ENCODE assay signal across 1 cellular context in genomic region chr5:87010736-87011135, GRCh38.
TF ChIP-seq lines count a peak whose summit lies in the region.

No MANE protein-coding gene starts in this region.

TF ChIP-seq in HepG2, 621 proteins besides CTCF, POLR2A, EP300 and RAD21 (continued from another document):
- no peak for TF ChIP-seq ARID4A (CRISPR knock-in tag; IDR thresholded peaks at IDR 0.05; ENCODE audit: borderline replicate concordance)
- no peak for TF ChIP-seq ATF1 (CRISPR knock-in tag; IDR thresholded peaks at IDR 0.05)
- no peak for TF ChIP-seq ZNF333 (CRISPR knock-in tag; IDR thresholded peaks at IDR 0.05; ENCODE audit: borderline replicate concordance)
- no peak for TF ChIP-seq MTA3 (CRISPR knock-in tag; IDR thresholded peaks at IDR 0.05)
- no peak for TF ChIP-seq KDM1A (CRISPR knock-in tag; IDR thresholded peaks at IDR 0.05)
- no peak for TF ChIP-seq ZNF639 (CRISPR knock-in tag; conservative IDR thresholded peaks at IDR 0.05)
- no peak for TF ChIP-seq FOSL2 (CRISPR knock-in tag; IDR thresholded peaks at IDR 0.05)
- no peak for TF ChIP-seq KIAA2018 (CRISPR knock-in tag; IDR thresholded peaks at IDR 0.05; ENCODE audit: borderline replicate concordance)
- no peak for TF ChIP-seq PHF8 (CRISPR knock-in tag; IDR thresholded peaks at IDR 0.05)
- no peak for TF ChIP-seq ZMYM3 (CRISPR knock-in tag; IDR thresholded peaks at IDR 0.05)
- no peak for TF ChIP-seq ZNF430 (CRISPR knock-in tag; IDR thresholded peaks at IDR 0.05)
- TF ChIP-seq ATF7-NPFF (CRISPR knock-in tag; IDR thresholded peaks at IDR 0.05; ENCODE audit: low read depth): no peak
- TF ChIP-seq CHCHD3 (CRISPR knock-in tag; IDR thresholded peaks at IDR 0.05): no peak
TF ChIP-seq in HepG2: peak in this region for 0.
